ENCODE assay signal across 22 cellular contexts in the genomic region with DNA sequence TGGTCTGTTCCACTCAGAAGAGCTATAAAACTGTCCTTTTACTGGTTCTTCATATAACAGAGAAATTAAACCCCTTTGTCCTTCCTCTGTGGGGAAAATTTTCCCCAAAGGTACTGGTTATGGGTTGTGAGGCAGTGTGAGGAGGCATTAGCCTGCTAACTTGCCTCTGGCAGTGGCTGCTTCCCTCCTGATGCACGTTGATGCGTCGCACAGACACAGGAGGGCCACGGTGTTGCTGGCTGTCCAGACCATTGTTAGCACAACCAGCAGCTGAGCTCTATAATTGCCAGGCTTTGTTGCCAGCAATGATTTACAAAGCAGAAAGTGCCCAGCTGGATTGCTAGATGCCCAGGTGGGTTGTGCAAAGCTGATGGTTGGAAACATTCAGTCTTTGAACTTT. TPM values are rescaled to one million over a fixed set of nuclear protein-coding genes. Genes with fewer than 3 reads are reported as not detected.
DNase-seq lines count a peak whose midpoint lies in the region; ATAC-seq and TF ChIP-seq lines count a peak whose summit lies in the region.
"Had no signal": no experiment of that assay in that cellular context is flagged by ENCODE, and none has a peak within 500 bp of the region (broad histone marks: within the 10 kb centered on the region; RNA-seq: fewer than 3 reads in every experiment).

No MANE protein-coding gene starts in this region.

- peaks cover 21 to 96% (median 43%) of the 10 kb centered on the region in 4 donors for H3K36me3 ChIP-seq in sigmoid colon
- peaks cover 33 to 99% (median 58%) of the 10 kb centered on the region in 4 donors for H3K36me3 ChIP-seq in upper lobe of left lung
- H3K36me3 ChIP-seq in H7 (replicated peaks; ENCODE audit: control insufficient read depth, insufficient read depth, low read length) = peaks cover 22% of the 10 kb centered on the region

- H3K4me1 ChIP-seq in sigmoid colon (no peaks in the 10 kb centered on the region), upper lobe of left lung (no peaks in the 10 kb centered on the region)
- H3K4me1 ChIP-seq: Peyer's patch, SJSA1 had no signal

- no peak for TF ChIP-seq CTCF in sigmoid colon (IDR thresholded peaks at IDR 0.05)
- no peak for TF ChIP-seq CTCF in upper lobe of left lung (IDR thresholded peaks at IDR 0.05)
- TF ChIP-seq CTCF in RWPE1 (conservative IDR thresholded peaks at IDR 0.05; ENCODE audit: low read depth) = no peak

- no peaks in the 10 kb centered on the region for H3K27me3 ChIP-seq in sigmoid colon
- no peaks in the 10 kb centered on the region for H3K27me3 ChIP-seq in upper lobe of left lung
- no peaks in the 10 kb centered on the region for H3K27me3 ChIP-seq in H7 (ENCODE audit: control insufficient read depth, insufficient read depth, low read length)
- H3K27me3 ChIP-seq: Peyer's patch, SJSA1 had no signal

- H3K4me3 ChIP-seq in sigmoid colon (no peak overlapping the region), upper lobe of left lung (no peak overlapping the region), H7 (ENCODE audit: insufficient read depth, low read depth, low read length) (no peak overlapping the region)
- H3K4me3 ChIP-seq: GM23338, Peyer's patch, SJSA1 had no signal

- no peak for ATAC-seq in upper lobe of left lung (ENCODE audit: low FRiP score in 2 of 2)
- ATAC-seq: CD8-positive, alpha-beta T cell; GM23338; Right ventricle myocardium inferior had no signal

- no peak overlapping the region for H3K27ac ChIP-seq in sigmoid colon
- H3K27ac ChIP-seq in upper lobe of left lung = no peak overlapping the region
- H3K27ac ChIP-seq in RWPE1 = no peak overlapping the region
- H3K27ac ChIP-seq: Peyer's patch, SJSA1 had no signal

- 90 to 91% methylated on average over 4 of the region's 4 CpGs for WGBS in sigmoid colon, 2 donors
- 94 to 97% methylated on average over 4 of the region's 4 CpGs for WGBS in upper lobe of left lung, 2 donors

- CTCF ChIA-PET in RWPE1 (lab: Yijun Ruan, JAX) = interaction anchor here (0.5 to 0.7 kb wide), 4 partner anchors 25 to 1611 kb away, joined by 3 to 5 read pairs (median 3); no protein-coding TSS in a partner anchor

- H3K9me3 ChIP-seq in sigmoid colon (no peaks in the 10 kb centered on the region), upper lobe of left lung (no peaks in the 10 kb centered on the region)
- H3K9me3 ChIP-seq: Peyer's patch, SJSA1 had no signal

- TF ChIP-seq POLR2A in sigmoid colon (IDR thresholded peaks at IDR 0.05) (no peak), upper lobe of left lung (IDR thresholded peaks at IDR 0.05) (no peak)

- intact Hi-C loops in sigmoid colon (cut with DNase I) = no loop called here

- POLR2A ChIA-PET in RWPE1 (lab: Yijun Ruan, JAX; ENCODE audit: low non-redundant PET) = no interaction called here

- DNase-seq in NCI-H2196 (lab: John Stamatoyannopoulos, UW; ENCODE audit: unreplicated experiment) (peak; percentile 34), NCI-H2196 treated with DMSO at 0.1 percent for 48 hours (lab: John Stamatoyannopoulos, UW; ENCODE audit: unreplicated experiment) (no peak), NCI-H2081 (lab: John Stamatoyannopoulos, UW) (peak; percentile 93 to 98), NCI-H774 (lab: John Stamatoyannopoulos, UW) (peak; percentile 46), sigmoid colon (peak; percentile 11), upper lobe of left lung (no peak), H7 (no peak), RWPE1 (ENCODE audit: low spot score) (no peak)
- DNase-seq: AML-193; C1 segment of cervical spinal cord; Calu3; CD8-positive, alpha-beta T cell; DMS153; HCEC 1CT; KG1; NCI-H1436 treated with DMSO at 0.1 percent for 48 hours; NCI-H446 treated with DMSO at 0.1 percent for 48 hours; NCI-H526 treated with DMSO at 0.1 percent for 48 hours; Peyer's patch had no signal

- TF ChIP-seq EP300 in sigmoid colon (IDR thresholded peaks at IDR 0.05) (no peak), upper lobe of left lung (IDR thresholded peaks at IDR 0.05) (no peak)

RNA-seq across cellular contexts. Expression of a gene that starts 10.1 kb away (rescaled TPM):
- 10 to 100 TPM; 26.5 to 39.6 (median 34.8) TPM for total RNA-seq in sigmoid colon
- 10 to 100 TPM; 11.4 to 22.7 (median 15.3) TPM for polyA plus RNA-seq in sigmoid colon
- total RNA-seq in upper lobe of left lung = 10 to 100 TPM; 19.9 to 42.0 (median 25.3) TPM
- total RNA-seq in H7 (2014; rRNA removed; shearing (Covaris generic)) = 32.1 and 38.4 TPM in 2 replicates

RNA-seq across cellular contexts. Expression of a gene that starts 59.7 kb away (rescaled TPM):
- total RNA-seq in sigmoid colon (10 to 100 TPM; 21.0 to 60.7 (median 37.5) TPM), upper lobe of left lung (10 to 100 TPM; 31.5 to 92.0 (median 49.9) TPM)
- polyA plus RNA-seq in sigmoid colon = 10 to 100 TPM; 21.7 to 36.9 (median 23.4) TPM
- 60.5 and 62.8 TPM in 2 replicates for total RNA-seq in H7 (2014; rRNA removed; shearing (Covaris generic))

Comparison
In these comparisons a context has a peak if more than half of its experiments do, and no peak if none do; other contexts are left out.
1. DNase-seq: peak in NCI-H2196 (single experiment), NCI-H2081 (2 of 2), NCI-H774 (single experiment) and sigmoid colon (single experiment); none in NCI-H2196 treated with DMSO at 0.1 percent for 48 hours (single experiment), upper lobe of left lung (0 of 2), H7 (single experiment) and RWPE1 (single experiment).